Comparison of ENCODE assay signal across 9 cellular contexts in genomic region chr7:74176555-74176954, GRCh38. TPM values are rescaled to one million over a fixed set of nuclear protein-coding genes. Genes with fewer than 3 reads are reported as not detected.
DNase-seq lines count a peak whose midpoint lies in the region; ATAC-seq, FAIRE-seq and TF ChIP-seq lines count a peak whose summit lies in the region.
"Had no signal": no experiment of that assay in that cellular context is flagged by ENCODE, and none has a peak within 500 bp of the region (broad histone marks: within the 10 kb centered on the region; RNA-seq: fewer than 3 reads in every experiment).

No MANE protein-coding gene starts in this region.

- intact Hi-C loops in CD4-positive, alpha-beta memory T cell (cut with micrococcal nuclease), result no loop called here
- intact Hi-C loops in MCF 10A (cut with micrococcal nuclease) (no loop called here), natural killer cell (cut with micrococcal nuclease) (loop anchor here (10.0 kb wide), 1 partner anchor 112 kb away; no protein-coding TSS in a partner anchor)

- H3K27ac ChIP-seq in CD4-positive, alpha-beta memory T cell (ENCODE audit: low read depth, low read length), result no peak overlapping the region

- H3K4me3 ChIP-seq in CD4-positive, alpha-beta memory T cell (ENCODE audit: low read length in 2 of 2), result no peak overlapping the region
- peak overlapping the region; percentile 98 for H3K4me3 ChIP-seq in Loucy (ENCODE audit: low read length, poor library complexity, severe bottlenecking)

- H3K9me3 ChIP-seq in CD4-positive, alpha-beta memory T cell (ENCODE audit: control insufficient read depth in 1 of 2, low read length in 2 of 2), result no peaks in the 10 kb centered on the region
- no peaks in the 10 kb centered on the region for H3K9me3 ChIP-seq in Loucy (ENCODE audit: insufficient read depth, low read depth, low read length)

- no TSS peak for BruUV-seq in MCF 10A (replicated peaks; lab: Mats Ljungman, UMichigan)

- CTCF ChIA-PET in CD4-positive, alpha-beta memory T cell (lab: Charles Lee; ENCODE audit: partially characterized antibody), result interaction anchor here (1.2 to 3.9 kb wide), 3 partner anchors 9 to 109 kb away, joined by 4 to 20 read pairs (median 9); no protein-coding TSS in a partner anchor
- CTCF ChIA-PET in MCF 10A (lab: Yijun Ruan, JAX), result interaction anchor here (0.6 kb wide), 2 partner anchors 109 to 224 kb away, joined by 3 to 9 read pairs; no protein-coding TSS in a partner anchor

- peak overlapping the region in 6 of 7 donors; percentile 19 to 94 (median 62) for H3K27ac Mint-ChIP-seq in CD4-positive, alpha-beta memory T cell
- no peak overlapping the region for H3K27ac Mint-ChIP-seq in MCF 10A (ENCODE audit: low read depth, unreplicated experiment)
- peak overlapping the region; percentile 91 to 92 for H3K27ac Mint-ChIP-seq in natural killer cell

- no peaks in the 10 kb centered on the region for H3K27me3 ChIP-seq in CD4-positive, alpha-beta memory T cell (ENCODE audit: insufficient read depth, low read length)
- H3K27me3 ChIP-seq in Loucy (ENCODE audit: insufficient read depth, low read length, poor library complexity, severe bottlenecking), result no peaks in the 10 kb centered on the region

- peaks cover 89% of the 10 kb centered on the region for H3K79me2 ChIP-seq in Loucy (ENCODE audit: insufficient read depth, low read length)

- H3K4me2 ChIP-seq in Loucy (ENCODE audit: low read depth, low read length, poor library complexity, severe bottlenecking), result peak overlapping the region; percentile 96

- peaks cover 45 to 82% (median 62%) of the 10 kb centered on the region in 4 donors for H3K4me1 Mint-ChIP-seq in CD4-positive, alpha-beta memory T cell
- H3K4me1 Mint-ChIP-seq in MCF 10A (ENCODE audit: insufficient read depth, unreplicated experiment) (peaks cover 39% of the 10 kb centered on the region), natural killer cell (peaks cover 51 to 56% of the 10 kb centered on the region in 2 donors)

- H3K9ac ChIP-seq in Loucy (ENCODE audit: low read depth, low read length, poor library complexity, severe bottlenecking), result peak overlapping the region; percentile 97

- peak overlapping the region; percentile 65 to 94 (median 86) for H3K4me3 Mint-ChIP-seq in CD4-positive, alpha-beta memory T cell
- H3K4me3 Mint-ChIP-seq in MCF 10A (ENCODE audit: unreplicated experiment) (peak overlapping the region; percentile 87), natural killer cell (peak overlapping the region; percentile 95)

- peaks cover 73% of the 10 kb centered on the region for H3K4me1 ChIP-seq in CD4-positive, alpha-beta memory T cell (ENCODE audit: insufficient read depth, low read length)
- H3K4me1 ChIP-seq in Loucy (ENCODE audit: insufficient read depth, low read length, poor library complexity, severe bottlenecking), result peaks cover 47% of the 10 kb centered on the region

- H3K9me2 ChIP-seq in Loucy (replicated peaks; ENCODE audit: low read depth, low read length), result no peaks in the 10 kb centered on the region

- no peaks in the 10 kb centered on the region for H3F3A ChIP-seq in Loucy (ENCODE audit: low read depth)

- FAIRE-seq in RCC 7860 (lab: Jason Lieb, UNC), result no peak

- H3K36me3 Mint-ChIP-seq in CD4-positive, alpha-beta memory T cell, result peaks cover 9 to 30% of the 10 kb centered on the region in 2 donors
- H3K36me3 Mint-ChIP-seq in MCF 10A (ENCODE audit: insufficient read depth, unreplicated experiment), result peaks cover 34% of the 10 kb centered on the region
- H3K36me3 Mint-ChIP-seq in natural killer cell, result no peaks in the 10 kb centered on the region

- no peak overlapping the region for H2AFZ ChIP-seq in Loucy (ENCODE audit: low read length)

- ATAC-seq in natural killer cell, result no peak
- ATAC-seq in GM21381 (IDR thresholded peaks at IDR 0.05; ENCODE audit: unreplicated experiment), result no peak

- no peaks in the 10 kb centered on the region for H3K36me3 ChIP-seq in CD4-positive, alpha-beta memory T cell (ENCODE audit: insufficient read depth, low read length)
- peaks cover 26% of the 10 kb centered on the region; the same call in 1 of the 2 replicates for H3K36me3 ChIP-seq in Loucy (ENCODE audit: insufficient read depth, low read length)

- no peaks in the 10 kb centered on the region for H3K27me3 Mint-ChIP-seq in CD4-positive, alpha-beta memory T cell
- H3K27me3 Mint-ChIP-seq in MCF 10A (ENCODE audit: insufficient read depth, unreplicated experiment) (no peaks in the 10 kb centered on the region), natural killer cell (ENCODE audit: low read depth in 2 of 2) (no peaks in the 10 kb centered on the region)

- H4K20me1 ChIP-seq in Loucy (ENCODE audit: insufficient read depth, low read length, poor library complexity, severe bottlenecking), result peaks cover 70% of the 10 kb centered on the region

- TF ChIP-seq CTCF in Loucy (conservative IDR thresholded peaks at IDR 0.05; ENCODE audit: low read length) (no peak), MCF 10A (IDR thresholded peaks at IDR 0.05; ENCODE audit: unreplicated experiment) (no peak), natural killer cell (IDR thresholded peaks at IDR 0.05) (no peak)

- POLR2A ChIA-PET in CD4-positive, alpha-beta memory T cell (lab: Charles Lee; ENCODE audit: partially characterized antibody), result no interaction called here
- POLR2A ChIA-PET in MCF 10A (lab: Yijun Ruan, JAX), result interaction anchor here (0.7 to 1.3 kb wide), 4 partner anchors 13 to 403 kb away, joined by 3 to 4 read pairs (median 4); no protein-coding TSS in a partner anchor

- DNase-seq in CD4-positive, alpha-beta memory T cell, result no peak
- DNase-seq in MCF 10A (ENCODE audit: unreplicated experiment) (no peak), natural killer cell (no peak), NCI-H1105 (lab: John Stamatoyannopoulos, UW) (no peak), HPDE6-E6E7 (ENCODE audit: extremely low spot score) (no peak), RCC 7860 (ENCODE audit: low spot score) (no peak)
- DNase-seq: NCI-H1092 treated with DMSO at 0.1 percent for 48 hours had no signal

- H3K9me3 Mint-ChIP-seq in CD4-positive, alpha-beta memory T cell, result peaks cover 0 to 2% (median 0%) of the 10 kb centered on the region in 8 donors
- H3K9me3 Mint-ChIP-seq in MCF 10A (ENCODE audit: unreplicated experiment) (no peaks in the 10 kb centered on the region), natural killer cell (no peaks in the 10 kb centered on the region)

RNA-seq across cellular contexts. Expression of gene EIF4H, which starts 2.4 kb away (rescaled TPM):
- total RNA-seq in CD4-positive, alpha-beta memory T cell, result 100 to 1,000 TPM; 167 to 168 TPM
- polyA plus RNA-seq in CD4-positive, alpha-beta memory T cell, result 100 to 1,000 TPM; 225 to 316 TPM
- 365 and 420 TPM in 2 replicates for total RNA-seq in MCF 10A (2022)
- 100 to 1,000 TPM; 286 to 294 (median 294) TPM for total RNA-seq in natural killer cell

RNA-seq across cellular contexts. Expression of gene LAT2, which starts 33.3 kb away (rescaled TPM):
- total RNA-seq in CD4-positive, alpha-beta memory T cell, result 1 to 10 TPM; 2.7 to 2.8 TPM
- 1 to 10 TPM; 1.6 to 3.6 TPM for polyA plus RNA-seq in CD4-positive, alpha-beta memory T cell
- total RNA-seq in MCF 10A (2022), result 6.7 and 12.6 TPM in 2 replicates
- total RNA-seq in natural killer cell, result 100 to 1,000 TPM; 124 to 163 (median 145) TPM
